22 cellular contexts compared by ENCODE assay signal in the genomic region with DNA sequence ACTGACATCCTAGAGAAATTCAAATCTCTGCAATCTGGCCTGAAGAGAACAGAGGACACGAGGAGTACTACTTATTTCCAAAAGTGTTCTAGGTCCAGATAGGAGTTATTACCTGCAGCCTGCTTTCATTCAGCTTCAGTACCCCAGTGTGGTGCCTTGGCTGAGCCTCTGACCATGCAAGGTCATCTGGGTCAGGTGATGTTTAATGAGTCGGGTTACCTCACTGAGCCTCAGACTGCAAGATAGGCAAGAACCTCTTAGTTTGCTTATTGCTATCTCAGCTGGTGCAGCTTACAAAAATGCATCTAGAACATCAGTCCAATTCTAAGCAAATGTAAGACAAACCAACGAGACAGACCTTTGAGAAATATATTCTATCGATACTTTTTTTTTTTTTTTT. TPM values are rescaled to one million over a fixed set of nuclear protein-coding genes. Genes with fewer than 3 reads are reported as not detected.
DNase-seq lines count a peak whose midpoint lies in the region; ATAC-seq, FAIRE-seq and TF ChIP-seq lines count a peak whose summit lies in the region.
"Had no signal": no experiment of that assay in that cellular context is flagged by ENCODE, and none has a peak within 500 bp of the region (broad histone marks: within the 10 kb centered on the region; RNA-seq: fewer than 3 reads in every experiment).

No MANE protein-coding gene starts in this region.

- POLR2A ChIA-PET in K562 (lab: Yijun Ruan, JAX), result no interaction called here

- no peak for FAIRE-seq in K562 (lab: Jason Lieb, UNC)
- FAIRE-seq: A204.1, GM12878 had no signal

- in situ Hi-C loops in K562 (cut with MboI), result no loop called here

- WGBS in K562 (ENCODE audit: insufficient coverage, low coverage, missing lambda C conversion rate), result 0% methylated on average over 4 of the region's 4 CpGs
- 42% methylated on average over 4 of the region's 4 CpGs for WGBS in right lobe of liver (ENCODE audit: insufficient coverage, low coverage, low lambda C conversion rate, missing lambda C conversion rate)
- WGBS in spleen, 5 donors, result 81 to 89% (median 85%) methylated on average over 4 of the region's 4 CpGs

- H4K20me1 ChIP-seq in K562 (replicated peaks; ENCODE audit: control insufficient read depth, insufficient read depth, low read length), result no peaks in the 10 kb centered on the region

- H3K36me3 ChIP-seq in K562 (ENCODE audit: control insufficient read depth, insufficient read depth, low read length) (no peaks in the 10 kb centered on the region), right lobe of liver (no peaks in the 10 kb centered on the region), spleen (no peaks in the 10 kb centered on the region)
- H3K36me3 ChIP-seq: BE2C had no signal

- no peak for TF ChIP-seq RAD21 in K562 (CRISPR knock-in tag; conservative IDR thresholded peaks at IDR 0.05 in 1 of 2, IDR thresholded peaks at IDR 0.05 in 1 of 2)

- H3K27ac ChIP-seq in K562 (ENCODE audit: extremely low read depth, low read depth, low read length) (no peak overlapping the region), right lobe of liver (no peak overlapping the region), spleen (no peak overlapping the region)

- TF ChIP-seq POLR2A in K562 (conservative IDR thresholded peaks at IDR 0.05) (no peak), right lobe of liver (IDR thresholded peaks at IDR 0.05) (no peak), spleen (IDR thresholded peaks at IDR 0.05) (no peak)

- no peak overlapping the region for H3K4me3 Mint-ChIP-seq in effector memory CD8-positive, alpha-beta T cell
- H3K4me3 Mint-ChIP-seq: CD4-positive, CD25-positive, alpha-beta regulatory T cell; CD8-positive, alpha-beta memory T cell had no signal

- H3K27me3 Mint-ChIP-seq in effector memory CD8-positive, alpha-beta T cell, result no peaks in the 10 kb centered on the region
- H3K27me3 Mint-ChIP-seq: CD4-positive, CD25-positive, alpha-beta regulatory T cell; CD8-positive, alpha-beta memory T cell had no signal

- H3K4me3 ChIP-seq in K562 (no peak overlapping the region), right lobe of liver (no peak overlapping the region), spleen (no peak overlapping the region)
- H3K4me3 ChIP-seq: GM12878 had no signal

- DNase-seq in HuH-7 (ENCODE audit: low spot score) (peak; percentile 51), K562 (ENCODE audit: extremely low read depth in 1 of 4, low spot score in 3 of 4) (no peak), right lobe of liver (no peak), spleen (peak; percentile 8), HPDE6-E6E7 (ENCODE audit: extremely low spot score) (no peak)
- DNase-seq in effector memory CD8-positive, alpha-beta T cell, result no peak
- DNase-seq: ACHN; BE2C; C1 segment of cervical spinal cord; CD4-positive, CD25-positive, alpha-beta regulatory T cell; CD8-positive, alpha-beta memory T cell; COR-L47; DMS 273 treated with DMSO at 0.1 percent for 48 hours; DMS53; DND-41; EL; GOT3; H7; KBM-7 had no signal

- H3K4me2 ChIP-seq in K562 (ENCODE audit: insufficient read depth, low read length), result no peak overlapping the region

- no peak for TF ChIP-seq EP300 in K562 (IDR thresholded peaks at IDR 0.05; ENCODE audit: low read length)

- no peak for TF ChIP-seq CTCF in K562 (IDR thresholded peaks at IDR 0.05 in 2 of 3, conservative IDR thresholded peaks at IDR 0.05 in 1 of 3; ENCODE audit: insufficient read depth in 2 of 3, low read depth in 1 of 3, low read length in 3 of 3)
- no peak for TF ChIP-seq CTCF in right lobe of liver (IDR thresholded peaks at IDR 0.05)
- no peak for TF ChIP-seq CTCF in spleen (IDR thresholded peaks at IDR 0.05 in 8 of 11, conservative IDR thresholded peaks at IDR 0.05 in 3 of 11)

- intact Hi-C loops in K562 (cut with micrococcal nuclease), result no loop called here
- intact Hi-C loops in right lobe of liver (cut with DNase I), result no loop called here
- intact Hi-C loops in spleen (cut with DNase I; ENCODE audit: low total_unique reads), result no loop called here

- no peaks in the 10 kb centered on the region for H3K9me1 ChIP-seq in K562 (ENCODE audit: control insufficient read depth, insufficient read depth, low read length)

- H3K27me3 ChIP-seq in K562 (ENCODE audit: control insufficient read depth in 2 of 2, insufficient read depth in 2 of 2, low read length in 2 of 2) (no peaks in the 10 kb centered on the region), right lobe of liver (no peaks in the 10 kb centered on the region), spleen (replicated peaks in 1 of 7) (no peaks in the 10 kb centered on the region)
- H3K27me3 ChIP-seq: BE2C had no signal

- peaks cover 7% of the 10 kb centered on the region for H3K36me3 Mint-ChIP-seq in effector memory CD8-positive, alpha-beta T cell (ENCODE audit: insufficient read depth)
- H3K36me3 Mint-ChIP-seq: CD4-positive, CD25-positive, alpha-beta regulatory T cell; CD8-positive, alpha-beta memory T cell had no signal

- H3K27ac Mint-ChIP-seq in effector memory CD8-positive, alpha-beta T cell, result no peak overlapping the region
- H3K27ac Mint-ChIP-seq: CD4-positive, CD25-positive, alpha-beta regulatory T cell; CD8-positive, alpha-beta memory T cell had no signal

- H3K9me3 Mint-ChIP-seq in effector memory CD8-positive, alpha-beta T cell, result no peaks in the 10 kb centered on the region
- H3K9me3 Mint-ChIP-seq: CD4-positive, CD25-positive, alpha-beta regulatory T cell; CD8-positive, alpha-beta memory T cell had no signal

- no peak overlapping the region for H2AFZ ChIP-seq in K562 (ENCODE audit: low read depth, low read length)

- H3K9ac ChIP-seq in K562 (ENCODE audit: insufficient read depth in 1 of 2, low read depth in 2 of 2, low read length in 2 of 2), result no peak overlapping the region

- H3K79me2 ChIP-seq in K562 (ENCODE audit: control insufficient read depth, insufficient read depth, low read length), result no peaks in the 10 kb centered on the region

- CTCF ChIA-PET in K562 (lab: Yijun Ruan, JAX; ENCODE audit: low intra/inter-chr PET ratio), result no interaction called here

- peaks cover 5 to 8% of the 10 kb centered on the region in 2 donors for H3K4me1 Mint-ChIP-seq in effector memory CD8-positive, alpha-beta T cell (ENCODE audit: low read depth in 2 of 2)

- ATAC-seq in K562 (no peak; the same call in 2 of the 3 replicates), right lobe of liver (peak; percentile 44 to 74 (median 64))
- no peak for ATAC-seq in effector memory CD8-positive, alpha-beta T cell (replicated peaks)
- ATAC-seq in activated CD4-positive, CD25-positive, alpha-beta regulatory T cell treated with anti-CD3 and anti-CD28 coated beads, Interleukin-2, amount 50 U/mL, for 24 hours, result no peak
- ATAC-seq: GM12878 had no signal

- no peaks in the 10 kb centered on the region; a peak in 1 of 5 replicates for H3K4me1 ChIP-seq in K562 (replicated peaks in 1 of 2; ENCODE audit: control insufficient read depth in 2 of 2, insufficient read depth in 2 of 2, low read length in 2 of 2)
- no peaks in the 10 kb centered on the region for H3K4me1 ChIP-seq in right lobe of liver
- H3K4me1 ChIP-seq in spleen, result peaks cover 0 to 13% (median 0%) of the 10 kb centered on the region in 6 donors
- H3K4me1 ChIP-seq: BE2C had no signal

- BruUV-seq in K562 (replicated peaks; lab: Mats Ljungman, UMichigan), result no TSS peak

- H3K9me3 ChIP-seq in K562 (replicated peaks; ENCODE audit: control insufficient read depth, insufficient read depth, low read depth, low read length) (no peaks in the 10 kb centered on the region), right lobe of liver (no peaks in the 10 kb centered on the region), spleen (peaks cover 0 to 7% (median 0%) of the 10 kb centered on the region in 8 donors)
- H3K9me3 ChIP-seq: BE2C had no signal

RNA-seq across cellular contexts. Expression of gene NF2, which starts 9.5 kb away (rescaled TPM):
- total RNA-seq in K562 (2011; cell fraction: chromatin; rRNA removed; ENCODE audit: low replicate concordance), result 30.7 and 40.6 TPM in 2 replicates
- total RNA-seq in K562 (2011; cell fraction: nucleolus; rRNA removed), result 21.0 and 23.7 TPM in 2 replicates
- 26.1 and 26.9 TPM in 2 replicates for total RNA-seq in K562 (2011; cell fraction: nucleoplasm; rRNA removed)
- total RNA-seq in K562 (2014; rRNA removed), result 20.2 and 24.9 TPM in 2 replicates
- 21.7 and 22.4 TPM in 2 replicates for total RNA-seq in K562 (2014; rRNA removed; fragmentation: Illumina TruSeq; extraction: Trizol)
- 19.5 and 20.0 TPM in 2 replicates for total RNA-seq in K562 (2015; rRNA removed; fragmentation: Illumina TruSeq; extraction: Trizol)
- 32.5 and 33.8 TPM in 2 replicates for total RNA-seq in K562 (2021)
- polyA plus RNA-seq in K562 (2011; rRNA removed), result 11.8 and 15.2 TPM in 2 replicates
- polyA plus RNA-seq in K562 (2011; cell fraction: cytosol; rRNA removed), result 9.0 and 14.5 TPM in 2 replicates
- 6.9 and 8.0 TPM in 2 replicates for polyA plus RNA-seq in K562 (2011; cell fraction: nucleus; rRNA removed)
- polyA plus RNA-seq in K562 (2012), result 5.3 and 7.7 TPM in 2 replicates
- 9.1 TPM in 2 replicates for polyA plus RNA-seq in K562 (2014; fragmentation: Illumina TruSeq; extraction: Trizol)
- polyA plus RNA-seq in K562 (2014; fragmentation: Nextera tagmentation; extraction: Ambion mirVana), result 1 to 10 TPM; 2.2 to 2.8 TPM
- 11.5 and 14.2 TPM in 2 replicates for polyA plus RNA-seq in K562 (2014; rRNA removed)
- polyA minus RNA-seq in K562 (2011; rRNA and poly(A)+ RNA removed), result 28.1 and 37.4 TPM in 2 replicates
- 16.1 and 17.8 TPM in 2 replicates for polyA minus RNA-seq in K562 (2011; cell fraction: cytosol; rRNA and poly(A)+ RNA removed)
- polyA minus RNA-seq in K562 (2011; cell fraction: nucleus; rRNA and poly(A)+ RNA removed), result 8.5 and 14.0 TPM in 2 replicates
- 10 to 100 TPM in 5 of 6 experiments, 1 to 10 TPM in 1; 9.6 to 24.8 (median 14.0) TPM for total RNA-seq in right lobe of liver
- 10 to 100 TPM; 21.5 to 42.9 (median 32.6) TPM for total RNA-seq in spleen
- polyA plus RNA-seq in spleen, result 1 to 10 TPM; 3.9 to 8.3 (median 4.4) TPM

RNA-seq across cellular contexts. Expression of gene NIPSNAP1, which starts 13.0 kb away (rescaled TPM):
- 25.2 and 45.8 TPM in 2 replicates for total RNA-seq in K562 (2011; cell fraction: chromatin; rRNA removed; ENCODE audit: low replicate concordance)
- total RNA-seq in K562 (2011; cell fraction: nucleolus; rRNA removed), result 29.2 and 30.9 TPM in 2 replicates
- 33.9 and 44.9 TPM in 2 replicates for total RNA-seq in K562 (2011; cell fraction: nucleoplasm; rRNA removed)
- total RNA-seq in K562 (2014; rRNA removed) (22.4 and 27.9 TPM in 2 replicates), K562 (2014; rRNA removed; fragmentation: Illumina TruSeq; extraction: Trizol) (26.0 and 27.3 TPM in 2 replicates), K562 (2015; rRNA removed; fragmentation: Illumina TruSeq; extraction: Trizol) (21.0 and 21.4 TPM in 2 replicates), K562 (2021) (24.1 and 24.8 TPM in 2 replicates), right lobe of liver (100 to 1,000 TPM in 5 of 6 experiments, 10 to 100 TPM in 1; 94.5 to 149 (median 141) TPM), spleen (10 to 100 TPM; 15.5 to 28.0 (median 23.5) TPM)
- polyA plus RNA-seq in K562 (2011; rRNA removed) (55.0 and 57.1 TPM in 2 replicates), K562 (2014; fragmentation: Illumina TruSeq; extraction: Trizol) (31.9 and 35.0 TPM in 2 replicates), K562 (2014; fragmentation: Nextera tagmentation; extraction: Ambion mirVana) (10 to 100 TPM; 10.2 to 13.5 TPM), K562 (2014; rRNA removed) (26.4 and 32.0 TPM in 2 replicates), spleen (10 to 100 TPM; 18.6 to 27.7 (median 24.7) TPM)
- 39.0 and 41.9 TPM in 2 replicates for polyA plus RNA-seq in K562 (2011; cell fraction: cytosol; rRNA removed)
- polyA plus RNA-seq in K562 (2011; cell fraction: nucleus; rRNA removed), result 26.0 and 27.4 TPM in 2 replicates
- 27.7 and 40.8 TPM in 2 replicates for polyA plus RNA-seq in K562 (2012)
- polyA minus RNA-seq in K562 (2011; rRNA and poly(A)+ RNA removed), result 24.9 and 25.8 TPM in 2 replicates
- polyA minus RNA-seq in K562 (2011; cell fraction: cytosol; rRNA and poly(A)+ RNA removed), result 19.2 and 21.1 TPM in 2 replicates
- polyA minus RNA-seq in K562 (2011; cell fraction: nucleus; rRNA and poly(A)+ RNA removed), result 7.9 and 11.9 TPM in 2 replicates

RNA-seq across cellular contexts. Expression of gene THOC5, which starts 40.4 kb away (rescaled TPM):
- 114 and 141 TPM in 2 replicates for total RNA-seq in K562 (2011; cell fraction: chromatin; rRNA removed; ENCODE audit: low replicate concordance)
- total RNA-seq in K562 (2011; cell fraction: nucleolus; rRNA removed), result 84.7 and 85.2 TPM in 2 replicates
- total RNA-seq in K562 (2011; cell fraction: nucleoplasm; rRNA removed), result 72.6 and 76.2 TPM in 2 replicates
- 50.9 and 56.5 TPM in 2 replicates for total RNA-seq in K562 (2014; rRNA removed)
- total RNA-seq in K562 (2014; rRNA removed; fragmentation: Illumina TruSeq; extraction: Trizol), result 49.3 and 51.4 TPM in 2 replicates
- 44.7 and 45.3 TPM in 2 replicates for total RNA-seq in K562 (2015; rRNA removed; fragmentation: Illumina TruSeq; extraction: Trizol)
- total RNA-seq in K562 (2021), result 71.2 and 75.1 TPM in 2 replicates
- 60.0 and 64.3 TPM in 2 replicates for polyA plus RNA-seq in K562 (2011; rRNA removed)
- 47.4 and 54.4 TPM in 2 replicates for polyA plus RNA-seq in K562 (2011; cell fraction: cytosol; rRNA removed)
- polyA plus RNA-seq in K562 (2011; cell fraction: nucleus; rRNA removed), result 50.4 and 52.8 TPM in 2 replicates
- polyA plus RNA-seq in K562 (2012), result 49.5 and 66.4 TPM in 2 replicates
- 55.8 and 56.8 TPM in 2 replicates for polyA plus RNA-seq in K562 (2014; fragmentation: Illumina TruSeq; extraction: Trizol)
- polyA plus RNA-seq in K562 (2014; fragmentation: Nextera tagmentation; extraction: Ambion mirVana), result 10 to 100 TPM; 46.3 to 96.5 TPM
- polyA plus RNA-seq in K562 (2014; rRNA removed), result 46.8 and 47.9 TPM in 2 replicates
- 80.4 and 90.7 TPM in 2 replicates for polyA minus RNA-seq in K562 (2011; rRNA and poly(A)+ RNA removed)
- polyA minus RNA-seq in K562 (2011; cell fraction: cytosol; rRNA and poly(A)+ RNA removed), result 44.9 and 47.3 TPM in 2 replicates
- polyA minus RNA-seq in K562 (2011; cell fraction: nucleus; rRNA and poly(A)+ RNA removed), result 20.9 and 31.4 TPM in 2 replicates
- 10 to 100 TPM; 11.9 to 17.4 (median 14.1) TPM for total RNA-seq in right lobe of liver
- total RNA-seq in spleen, result 10 to 100 TPM; 30.8 to 55.5 (median 40.7) TPM
- 10 to 100 TPM; 14.4 to 21.1 (median 18.1) TPM for polyA plus RNA-seq in spleen

Comparison
In these comparisons a context has a peak if more than half of its experiments do, and no peak if none do; other contexts are left out.
1. DNase-seq: peak in HuH-7 (single experiment) and spleen (single experiment); none in K562 (0 of 4), right lobe of liver (0 of 3), HPDE6-E6E7 (single experiment) and effector memory CD8-positive, alpha-beta T cell (0 of 3).
2. ATAC-seq: peak in right lobe of liver (4 of 4); none in K562 (single experiment), effector memory CD8-positive, alpha-beta T cell (single experiment) and activated CD4-positive, CD25-positive, alpha-beta regulatory T cell treated with anti-CD3 and anti-CD28 coated beads, Interleukin-2, amount 50 U/mL, for 24 hours (0 of 2).